ENCODE assay signal across 28 cellular contexts in genomic region chr18:75864816-75865215, GRCh38.
DNase-seq lines count a peak whose midpoint lies in the region; ATAC-seq, FAIRE-seq and TF ChIP-seq lines count a peak whose summit lies in the region.
"Had no signal": no experiment of that assay in that cellular context is flagged by ENCODE, and none has a peak within 500 bp of the region (broad histone marks: within the 10 kb centered on the region; RNA-seq: fewer than 3 reads in every experiment).

No MANE protein-coding gene starts in this region.

- H3K23ac ChIP-seq in neuronal stem cell (ENCODE audit: low read depth, low read length, poor library complexity): peak overlapping the region; percentile 19

- no peak overlapping the region for H3K4ac ChIP-seq in neuronal stem cell (ENCODE audit: low read length)

- no CpG with 5 or more reads among the region's 1 CpG for WGBS in neuronal stem cell (ENCODE audit: extremely low coverage in 2 of 2, insufficient read length in 2 of 2, insufficient replicate concordance in 1 of 2), 2 donors

- intact Hi-C loops in naive thymus-derived CD4-positive, alpha-beta T cell (cut with micrococcal nuclease): no loop called here
- intact Hi-C loops in PC-3 (cut with micrococcal nuclease): no loop called here

- no peak for DNase-seq in activated naive CD8-positive, alpha-beta T cell treated with anti-CD3 and anti-CD28 coated beads, Interleukin-2, amount 50 U/mL, for 24 hours
- DNase-seq in activated naive CD8-positive, alpha-beta T cell treated with anti-CD3 and anti-CD28 coated beads for 36 hours: no peak
- DNase-seq in naive thymus-derived CD4-positive, alpha-beta T cell: no peak
- no peak for DNase-seq in neuronal stem cell (ENCODE audit: low spot score)
- no peak for DNase-seq in urothelium cell line (ENCODE audit: low spot score)
- DNase-seq in PC-3: no peak
- no peak for DNase-seq in NCI-H2029 (lab: John Stamatoyannopoulos, UW)
- DNase-seq in foreskin melanocyte: no peak
- DNase-seq: AML-193; Caco-2; Calu3; CD4-positive, alpha-beta T cell; CD8-positive, alpha-beta T cell; DMS 273 treated with DMSO at 0.1 percent for 48 hours; DMS153; DMS53; DMS79; DND-41; EL; GDM1 had no signal

- peak; percentile 24 for ATAC-seq in activated naive CD8-positive, alpha-beta T cell treated with anti-CD3 and anti-CD28 coated beads, Interleukin-2, amount 50 U/mL, for 24 hours
- peak; percentile 26 for ATAC-seq in naive thymus-derived CD4-positive, alpha-beta T cell
- no peak for ATAC-seq in PC-3
- ATAC-seq: A549; CD8-positive, alpha-beta T cell; GM12878 had no signal

- no peaks in the 10 kb centered on the region for H3K79me1 ChIP-seq in neuronal stem cell (ENCODE audit: low read depth, low read length)

- no peaks in the 10 kb centered on the region for H3K9me3 ChIP-seq in naive thymus-derived CD4-positive, alpha-beta T cell (ENCODE audit: control insufficient read depth in 2 of 3, low read length in 3 of 3)
- H3K9me3 ChIP-seq in neuronal stem cell (replicated peaks in 1 of 2; ENCODE audit: control insufficient read depth in 2 of 2, insufficient read depth in 1 of 2, low read depth in 1 of 2, low read length in 2 of 2) (peaks cover 0 to 2% of the 10 kb centered on the region in 2 donors), PC-3 (ENCODE audit: low read length) (no peaks in the 10 kb centered on the region)
- H3K9me3 ChIP-seq: A549; BLaER1 treated with 17β-estradiol and CSF1 and Interleukin-3, amounts not matched to agents 10 nM and 100 nM; Caco-2 had no signal

- no TSS peak for BruUV-seq in PC-3 (replicated peaks; lab: Mats Ljungman, UMichigan)

- H3F3A ChIP-seq in PC-3 (ENCODE audit: low read length, unreplicated experiment): no peaks in the 10 kb centered on the region

- H3K9me3 Mint-ChIP-seq in activated naive CD8-positive, alpha-beta T cell treated with anti-CD3 and anti-CD28 coated beads, Interleukin-2, amount 50 U/mL, for 24 hours: no peaks in the 10 kb centered on the region
- no peaks in the 10 kb centered on the region for H3K9me3 Mint-ChIP-seq in activated naive CD8-positive, alpha-beta T cell treated with anti-CD3 and anti-CD28 coated beads for 36 hours
- peaks cover 0 to 10% (median 2%) of the 10 kb centered on the region in 11 donors for H3K9me3 Mint-ChIP-seq in naive thymus-derived CD4-positive, alpha-beta T cell
- H3K9me3 Mint-ChIP-seq: CD4-positive, alpha-beta T cell; CD8-positive, alpha-beta T cell had no signal

- no peak overlapping the region for H3K4me3 Mint-ChIP-seq in activated naive CD8-positive, alpha-beta T cell treated with anti-CD3 and anti-CD28 coated beads, Interleukin-2, amount 50 U/mL, for 24 hours
- no peak overlapping the region for H3K4me3 Mint-ChIP-seq in activated naive CD8-positive, alpha-beta T cell treated with anti-CD3 and anti-CD28 coated beads for 36 hours
- H3K4me3 Mint-ChIP-seq in naive thymus-derived CD4-positive, alpha-beta T cell: no peak overlapping the region
- H3K4me3 Mint-ChIP-seq: B cell; CD4-positive, alpha-beta T cell; CD8-positive, alpha-beta T cell had no signal

- H3K9ac ChIP-seq in neuronal stem cell (ENCODE audit: low read depth, low read length, poor library complexity) (peak overlapping the region; percentile 65), PC-3 (ENCODE audit: low read length) (no peak overlapping the region)
- H3K9ac ChIP-seq: BLaER1 treated with 17β-estradiol and CSF1 and Interleukin-3, amounts not matched to agents 10 nM and 100 nM had no signal

- no peak overlapping the region for H2BK5ac ChIP-seq in neuronal stem cell (ENCODE audit: low read length)

- no peaks in the 10 kb centered on the region for H4K20me1 ChIP-seq in PC-3 (ENCODE audit: low read length)
- H4K20me1 ChIP-seq: BLaER1 treated with 17β-estradiol and CSF1 and Interleukin-3, amounts not matched to agents 10 nM and 100 nM had no signal

- no peak overlapping the region for H4K8ac ChIP-seq in neuronal stem cell (ENCODE audit: low read depth, low read length)

- POLR2A ChIA-PET in naive thymus-derived CD4-positive, alpha-beta T cell (lab: Charles Lee): no interaction called here
- POLR2A ChIA-PET in PC-3 (lab: Charles Lee; ENCODE audit: unreplicated experiment): no interaction called here

- H2BK15ac ChIP-seq in neuronal stem cell (ENCODE audit: low read length): no peak overlapping the region

- no peaks in the 10 kb centered on the region for H3K9me2 ChIP-seq in PC-3 (replicated peaks; ENCODE audit: low read length)

- no peaks in the 10 kb centered on the region for H3K79me2 ChIP-seq in PC-3 (ENCODE audit: low read length)

- TF ChIP-seq CTCF in PC-3 (conservative IDR thresholded peaks at IDR 0.05; ENCODE audit: low read depth, low read length): no peak

- no peak overlapping the region for H2AK5ac ChIP-seq in neuronal stem cell (ENCODE audit: low read depth, low read length)

- no peak overlapping the region for H4K91ac ChIP-seq in neuronal stem cell (ENCODE audit: low read depth, low read length, poor library complexity)

- H3K36me3 Mint-ChIP-seq in activated naive CD8-positive, alpha-beta T cell treated with anti-CD3 and anti-CD28 coated beads, Interleukin-2, amount 50 U/mL, for 24 hours (ENCODE audit: low read depth): no peaks in the 10 kb centered on the region
- H3K36me3 Mint-ChIP-seq in activated naive CD8-positive, alpha-beta T cell treated with anti-CD3 and anti-CD28 coated beads for 36 hours: no peaks in the 10 kb centered on the region
- H3K36me3 Mint-ChIP-seq in naive thymus-derived CD4-positive, alpha-beta T cell: peaks cover 0 to 7% (median 0%) of the 10 kb centered on the region in 5 donors
- H3K36me3 Mint-ChIP-seq: CD8-positive, alpha-beta T cell had no signal

- H3K27ac ChIP-seq in naive thymus-derived CD4-positive, alpha-beta T cell (ENCODE audit: low read depth, low read length): no peak overlapping the region
- H3K27ac ChIP-seq in neuronal stem cell (replicated peaks; ENCODE audit: low read length) (no peak overlapping the region), PC-3 (ENCODE audit: low read length) (no peak overlapping the region)
- H3K27ac ChIP-seq: 22Rv1; A549; BLaER1 treated with 17β-estradiol and CSF1 and Interleukin-3, amounts not matched to agents 10 nM and 100 nM; C4-2B had no signal

- H3K27me3 ChIP-seq in naive thymus-derived CD4-positive, alpha-beta T cell (ENCODE audit: control insufficient read depth in 2 of 2, insufficient read depth in 2 of 2, low read length in 2 of 2): no peaks in the 10 kb centered on the region
- H3K27me3 ChIP-seq in neuronal stem cell (ENCODE audit: control insufficient read depth in 3 of 3, insufficient read depth in 3 of 3, low read depth in 1 of 3, low read length in 3 of 3): no peaks in the 10 kb centered on the region
- H3K27me3 ChIP-seq in PC-3 (ENCODE audit: low read length): peaks cover 86% of the 10 kb centered on the region
- H3K27me3 ChIP-seq: BLaER1 treated with 17β-estradiol and CSF1 and Interleukin-3, amounts not matched to agents 10 nM and 100 nM had no signal

- FAIRE-seq in urothelium cell line (lab: Jason Lieb, UNC): peak; percentile 46
- FAIRE-seq: A549, GM12892, GM18507 had no signal

- H3K4me2 ChIP-seq in neuronal stem cell (ENCODE audit: insufficient read depth, low read length, poor library complexity, severe bottlenecking) (no peak overlapping the region), PC-3 (ENCODE audit: low read length) (no peak overlapping the region)
- H3K4me2 ChIP-seq: A549; BLaER1 treated with 17β-estradiol and CSF1 and Interleukin-3, amounts not matched to agents 10 nM and 100 nM had no signal

- H3K4me1 Mint-ChIP-seq in activated naive CD8-positive, alpha-beta T cell treated with anti-CD3 and anti-CD28 coated beads, Interleukin-2, amount 50 U/mL, for 24 hours: no peaks in the 10 kb centered on the region
- no peaks in the 10 kb centered on the region for H3K4me1 Mint-ChIP-seq in activated naive CD8-positive, alpha-beta T cell treated with anti-CD3 and anti-CD28 coated beads for 36 hours
- no peaks in the 10 kb centered on the region for H3K4me1 Mint-ChIP-seq in naive thymus-derived CD4-positive, alpha-beta T cell
- H3K4me1 Mint-ChIP-seq: B cell had no signal

- H2AFZ ChIP-seq in neuronal stem cell (ENCODE audit: low read length): no peak overlapping the region
- no peak overlapping the region for H2AFZ ChIP-seq in PC-3 (ENCODE audit: low read length)

- CTCF ChIA-PET in naive thymus-derived CD4-positive, alpha-beta T cell (lab: Charles Lee): no interaction called here
- CTCF ChIA-PET in PC-3 (lab: Charles Lee): no interaction called here

- H3K14ac ChIP-seq in neuronal stem cell (ENCODE audit: low read length): no peak overlapping the region

- no peak overlapping the region for H3K4me3 ChIP-seq in naive thymus-derived CD4-positive, alpha-beta T cell (ENCODE audit: low read length)
- no peak overlapping the region for H3K4me3 ChIP-seq in neuronal stem cell (ENCODE audit: low read length in 2 of 2)
- H3K4me3 ChIP-seq in PC-3 (ENCODE audit: low read length): no peak overlapping the region
- H3K4me3 ChIP-seq: A549; BLaER1 treated with 17β-estradiol and CSF1 and Interleukin-3, amounts not matched to agents 10 nM and 100 nM; GM12878 had no signal

- peaks cover 30% of the 10 kb centered on the region for H3K27me3 Mint-ChIP-seq in activated naive CD8-positive, alpha-beta T cell treated with anti-CD3 and anti-CD28 coated beads, Interleukin-2, amount 50 U/mL, for 24 hours
- peaks cover 30% of the 10 kb centered on the region for H3K27me3 Mint-ChIP-seq in activated naive CD8-positive, alpha-beta T cell treated with anti-CD3 and anti-CD28 coated beads for 36 hours
- H3K27me3 Mint-ChIP-seq in naive thymus-derived CD4-positive, alpha-beta T cell: peaks cover 0 to 44% (median 33%) of the 10 kb centered on the region in 5 donors

- H2BK120ac ChIP-seq in neuronal stem cell (ENCODE audit: low read depth, low read length): no peak overlapping the region

- H3K36me3 ChIP-seq in naive thymus-derived CD4-positive, alpha-beta T cell (ENCODE audit: control insufficient read depth in 2 of 3, insufficient read depth in 3 of 3, low read length in 3 of 3): no peaks in the 10 kb centered on the region
- H3K36me3 ChIP-seq in neuronal stem cell (replicated peaks in 1 of 2; ENCODE audit: control insufficient read depth in 2 of 2, insufficient read depth in 2 of 2, low read length in 2 of 2) (no peaks in the 10 kb centered on the region), PC-3 (ENCODE audit: low read depth, low read length) (no peaks in the 10 kb centered on the region)
- H3K36me3 ChIP-seq: BLaER1 treated with 17β-estradiol and CSF1 and Interleukin-3, amounts not matched to agents 10 nM and 100 nM had no signal

- H3K27ac Mint-ChIP-seq in activated naive CD8-positive, alpha-beta T cell treated with anti-CD3 and anti-CD28 coated beads, Interleukin-2, amount 50 U/mL, for 24 hours: no peak overlapping the region
- H3K27ac Mint-ChIP-seq in activated naive CD8-positive, alpha-beta T cell treated with anti-CD3 and anti-CD28 coated beads for 36 hours: no peak overlapping the region
- H3K27ac Mint-ChIP-seq in naive thymus-derived CD4-positive, alpha-beta T cell: no peak overlapping the region
- H3K27ac Mint-ChIP-seq: B cell; CD4-positive, alpha-beta T cell; CD8-positive, alpha-beta T cell had no signal

- no peak overlapping the region for H3K18ac ChIP-seq in neuronal stem cell (ENCODE audit: low read length)

- H3K4me1 ChIP-seq in naive thymus-derived CD4-positive, alpha-beta T cell (ENCODE audit: control insufficient read depth in 2 of 2, insufficient read depth in 2 of 2, low read length in 2 of 2): no peaks in the 10 kb centered on the region
- H3K4me1 ChIP-seq in neuronal stem cell (ENCODE audit: control insufficient read depth in 2 of 2, insufficient read depth in 1 of 2, low read depth in 1 of 2, low read length in 2 of 2): peaks cover 0 to 4% of the 10 kb centered on the region in 2 donors
- H3K4me1 ChIP-seq in PC-3 (ENCODE audit: insufficient read depth, low read length): no peaks in the 10 kb centered on the region
- H3K4me1 ChIP-seq: A549; BLaER1 treated with 17β-estradiol and CSF1 and Interleukin-3, amounts not matched to agents 10 nM and 100 nM; Caco-2 had no signal

- no peak overlapping the region for H2BK12ac ChIP-seq in neuronal stem cell (ENCODE audit: low read length)
